In genomic region chr17:82065638-82066303, GRCh38 we compare ENCODE assay signal across 8 cellular contexts. TPM values are rescaled to one million over a fixed set of nuclear protein-coding genes. Genes with fewer than 3 reads are reported as not detected.
DNase-seq lines count a peak whose midpoint lies in the region; ATAC-seq and TF ChIP-seq lines count a peak whose summit lies in the region.

TSS of gene DUS1L (minus strand) at chr17:82065804. CDS start at chr17:82065059, 745 bp downstream.

- peak within 1 kb of the TSS; percentile 74 for H3K4me3 Mint-ChIP-seq in Caco-2 (ENCODE audit: unreplicated experiment)
- peak within 1 kb of the TSS; percentile 84 for H3K4me3 Mint-ChIP-seq in activated CD4-positive, alpha-beta T cell treated with anti-CD3 and anti-CD28 coated beads, Interleukin-2, amount 10 ng/mL, durations not matched to agents 24 days and 14 days

- WGBS in lower leg skin, 2 donors, result 11 to 48% methylated on average over 14 to 69 of the region's 88 CpGs

- H3K36me3 ChIP-seq in Caco-2 (ENCODE audit: control insufficient read depth, insufficient read depth, low read length) (peaks cover 3% of the 10 kb centered on the region; the same call in 1 of the 2 replicates), MG63 (peaks cover 40% of the 10 kb centered on the region)

- peaks cover 12% of the 10 kb centered on the region for H3K4me1 ChIP-seq in Caco-2

- peak; percentile 75 for ATAC-seq in GM21360 (IDR thresholded peaks at IDR 0.05; ENCODE audit: unreplicated experiment)
- ATAC-seq in GM18873 (IDR thresholded peaks at IDR 0.05; ENCODE audit: low FRiP score, unreplicated experiment), result no peak

- no peak for TF ChIP-seq POLR2A in lower leg skin (IDR thresholded peaks at IDR 0.05)

- POLR2A ChIA-PET in Caco-2 (lab: Charles Lee), result interaction anchor here (0.8 kb wide), 1 partner anchor 35 kb away, joined by 3 read pairs; no protein-coding TSS in a partner anchor

- peak within 1 kb of the TSS; percentile 78 for H3K27ac Mint-ChIP-seq in Caco-2 (ENCODE audit: unreplicated experiment)
- peak within 1 kb of the TSS; percentile 89 for H3K27ac Mint-ChIP-seq in activated CD4-positive, alpha-beta T cell treated with anti-CD3 and anti-CD28 coated beads, Interleukin-2, amount 10 ng/mL, durations not matched to agents 24 days and 14 days

- H3K9me3 Mint-ChIP-seq in Caco-2 (ENCODE audit: unreplicated experiment), result no peaks in the 10 kb centered on the region
- no peaks in the 10 kb centered on the region for H3K9me3 Mint-ChIP-seq in activated CD4-positive, alpha-beta T cell treated with anti-CD3 and anti-CD28 coated beads, Interleukin-2, amount 10 ng/mL, durations not matched to agents 24 days and 14 days

- H3K4me1 Mint-ChIP-seq in Caco-2 (ENCODE audit: low read depth, unreplicated experiment), result no peaks in the 10 kb centered on the region
- H3K4me1 Mint-ChIP-seq in activated CD4-positive, alpha-beta T cell treated with anti-CD3 and anti-CD28 coated beads, Interleukin-2, amount 10 ng/mL, durations not matched to agents 24 days and 14 days, result peaks cover 4% of the 10 kb centered on the region

- no TSS peak for BruUV-seq in Caco-2 (replicated peaks; lab: Mats Ljungman, UMichigan)

- no peaks in the 10 kb centered on the region for H3K27me3 Mint-ChIP-seq in Caco-2 (ENCODE audit: insufficient read depth, unreplicated experiment)
- no peaks in the 10 kb centered on the region for H3K27me3 Mint-ChIP-seq in activated CD4-positive, alpha-beta T cell treated with anti-CD3 and anti-CD28 coated beads, Interleukin-2, amount 10 ng/mL, durations not matched to agents 24 days and 14 days

- DNase-seq in Caco-2 (peak in 1 of 2 experiments; percentile 84), MG63 (peak; percentile 65), dermis blood vessel endothelial cell (peak; percentile 67), lower leg skin (ENCODE audit: low spot score in 2 of 2) (peak in 1 of 2 donors; percentile 92)
- peak; percentile 94 for DNase-seq in activated CD4-positive, alpha-beta T cell treated with anti-CD3 and anti-CD28 coated beads, Interleukin-2, amount 10 ng/mL, durations not matched to agents 24 days and 14 days
- DNase-seq in stimulated activated CD4-positive, alpha-beta T cell treated with anti-CD3 and anti-CD28 coated beads, Interleukin-4, amount 100 ng/mL, for 4 hours, result peak; percentile 62 to 78

- TF ChIP-seq CTCF in Caco-2 (IDR thresholded peaks at IDR 0.05; ENCODE audit: insufficient read depth in 1 of 2, low read depth in 1 of 2, low read length in 1 of 2, severe bottlenecking in 1 of 2, unreplicated experiment in 1 of 2) (no peak), lower leg skin (IDR thresholded peaks at IDR 0.05) (no peak)

- H3K27me3 ChIP-seq in Caco-2 (replicated peaks; ENCODE audit: control insufficient read depth, insufficient read depth, low read length) (no peaks in the 10 kb centered on the region), MG63 (no peaks in the 10 kb centered on the region)

- H3K4me3 ChIP-seq in Caco-2 (ENCODE audit: low read depth, low read length) (peak within 1 kb of the TSS; percentile 59), MG63 (peak within 1 kb of the TSS; percentile 93), lower leg skin (ENCODE audit: low read depth, poor library complexity, severe bottlenecking) (peak within 1 kb of the TSS; percentile 84)

- CTCF ChIA-PET in Caco-2 (lab: Charles Lee), result no interaction called here

- H3K9me3 ChIP-seq in Caco-2 (no peaks in the 10 kb centered on the region), MG63 (no peaks in the 10 kb centered on the region)

- H3K36me3 Mint-ChIP-seq in Caco-2 (ENCODE audit: insufficient read depth, unreplicated experiment), result peaks cover 15% of the 10 kb centered on the region
- H3K36me3 Mint-ChIP-seq in activated CD4-positive, alpha-beta T cell treated with anti-CD3 and anti-CD28 coated beads, Interleukin-2, amount 10 ng/mL, durations not matched to agents 24 days and 14 days (ENCODE audit: low read depth), result peaks cover 9% of the 10 kb centered on the region

- intact Hi-C loops in Caco-2 (cut with micrococcal nuclease; ENCODE audit: unreplicated experiment), result no loop called here
- intact Hi-C loops in activated CD4-positive, alpha-beta T cell treated with anti-CD3 and anti-CD28 coated beads, Interleukin-2, amount 10 ng/mL, durations not matched to agents 24 days and 14 days (cut with micrococcal nuclease), result loop anchor here (1.0 kb wide), 1 partner anchor 14 kb away; the partner anchor contains the start of genes GPS1 and RFNG
- intact Hi-C loops in lower leg skin (cut with DNase I; ENCODE audit: low total_unique reads), result no loop called here

RNA-seq across cellular contexts. Expression of gene DUS1L, which starts in this region (rescaled TPM):
- 129 TPM in 2 replicates for total RNA-seq in Caco-2 (2022)
- total RNA-seq in MG63 (2014; rRNA removed; shearing (Covaris generic); ENCODE audit: low replicate concordance), result 104 and 123 TPM in 2 replicates
- 230 and 232 TPM in 2 replicates for total RNA-seq in activated CD4-positive, alpha-beta T cell treated with anti-CD3 and anti-CD28 coated beads, Interleukin-2, amount 10 ng/mL, durations not matched to agents 24 days and 14 days
- total RNA-seq in dermis blood vessel endothelial cell, result 72.5 and 72.7 TPM in 2 replicates
- total RNA-seq in lower leg skin, result 100 to 1,000 TPM in 1 of 4 donors, 10 to 100 TPM in 3; 65.8 to 113 (median 89.8) TPM
